8 cellular contexts compared by ENCODE assay signal in the genomic region with DNA sequence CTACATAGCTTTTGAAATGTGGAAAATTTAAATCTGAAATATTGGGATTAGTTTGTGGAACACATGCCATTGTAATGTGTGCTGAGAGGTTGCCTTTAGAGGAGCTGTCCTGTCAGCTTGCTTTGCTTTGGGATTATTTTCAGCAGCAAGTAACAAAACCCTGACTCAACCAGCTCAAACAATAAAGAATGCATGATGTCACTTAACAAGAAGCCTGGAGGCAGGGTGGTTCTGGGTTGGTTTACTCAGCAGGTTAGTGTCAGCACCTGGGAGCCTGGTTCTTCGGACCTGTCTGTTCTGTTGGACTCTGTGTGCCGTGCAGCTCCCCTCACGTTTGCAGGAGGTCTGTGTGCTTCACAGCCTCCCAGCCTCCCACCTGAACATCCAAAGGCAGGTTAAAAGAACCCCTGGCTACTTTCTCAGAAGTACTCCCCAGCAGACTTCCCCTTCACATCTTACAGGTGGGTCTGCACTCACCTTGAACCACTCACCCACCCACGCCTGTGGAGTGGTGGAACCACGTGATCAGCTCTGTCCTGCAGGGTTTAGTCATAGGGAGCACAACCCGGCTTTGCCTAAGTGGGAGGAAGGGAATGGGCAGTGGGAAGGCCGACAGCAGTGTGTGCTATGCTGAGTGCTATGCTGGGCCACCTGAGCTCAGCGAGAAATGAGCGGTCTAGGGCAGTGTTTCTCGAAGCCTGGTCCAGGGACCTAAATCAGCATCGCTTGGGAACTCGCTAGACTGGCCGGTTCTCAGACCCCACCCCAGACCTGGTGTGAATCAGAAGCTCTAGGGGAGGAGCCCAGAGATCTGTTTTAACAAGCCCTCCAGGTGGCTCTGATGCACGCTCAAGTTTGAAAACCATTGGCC. TPM values are rescaled to one million over a fixed set of nuclear protein-coding genes. Genes with fewer than 3 reads are reported as not detected.
A peak's percentile ranks its signal among the peaks of the same experiment; 100 is the strongest.
DNase-seq lines count a peak whose midpoint lies in the region; ATAC-seq lines count a peak whose summit lies in the region.

No MANE protein-coding gene starts in this region.

- H3K27ac ChIP-seq in SJSA1 (peak overlapping the region; percentile 35), esophagus (ENCODE audit: low read depth in 2 of 2, low read length in 1 of 2) (peak overlapping the region; percentile 79 to 98)

- H3K36me3 ChIP-seq in SJSA1 (no peaks in the 10 kb centered on the region; the same call in 1 of the 2 replicates), esophagus (ENCODE audit: control insufficient read depth in 2 of 2, insufficient read depth in 2 of 2, low read length in 1 of 2) (no peaks in the 10 kb centered on the region)

- ATAC-seq in activated CD4-positive, CD25-positive, alpha-beta regulatory T cell treated with anti-CD3 and anti-CD28 coated beads, Interleukin-2, amount 50 U/mL, for 24 hours, result peak; percentile 16 to 30
- ATAC-seq in HG02870 (IDR thresholded peaks at IDR 0.05; ENCODE audit: unreplicated experiment) (no peak), GM18519 (IDR thresholded peaks at IDR 0.05; ENCODE audit: low FRiP score, unreplicated experiment) (no peak)

- WGBS in esophagus, 2 donors, result 45 to 49% methylated on average over 14 of the region's 14 CpGs

- H3K4me3 ChIP-seq in SJSA1 (no peak overlapping the region), esophagus (ENCODE audit: low read depth in 1 of 2, low read length in 2 of 2) (no peak overlapping the region)

- H3K27me3 ChIP-seq in SJSA1 (replicated peaks) (no peaks in the 10 kb centered on the region), esophagus (ENCODE audit: control insufficient read depth in 1 of 2, insufficient read depth in 2 of 2, low read length in 2 of 2) (no peaks in the 10 kb centered on the region)

- H3K4me1 ChIP-seq in SJSA1 (replicated peaks), result peaks cover 59% of the 10 kb centered on the region
- H3K4me1 ChIP-seq in esophagus (ENCODE audit: control insufficient read depth in 2 of 2, insufficient read depth in 2 of 2, low read length in 1 of 2), result peaks cover 16 to 17% of the 10 kb centered on the region in 2 donors

- no peak for DNase-seq in activated CD4-positive, CD25-positive, alpha-beta regulatory T cell (lab: John Stamatoyannopoulos, UW)
- DNase-seq in SJSA1 (ENCODE audit: low read depth in 1 of 2, low spot score in 2 of 2) (peak; percentile 59 to 65), pulmonary artery endothelial cell (ENCODE audit: low read depth, low spot score) (peak; percentile 52), NCI-H510A (lab: John Stamatoyannopoulos, UW) (no peak)

- no peaks in the 10 kb centered on the region for H3K9me3 ChIP-seq in SJSA1 (replicated peaks)
- no peaks in the 10 kb centered on the region for H3K9me3 ChIP-seq in esophagus (ENCODE audit: control insufficient read depth in 2 of 2, insufficient read depth in 1 of 2, low read depth in 1 of 2, low read length in 1 of 2)

RNA-seq across cellular contexts. Expression of gene TMEM131L, which starts 20.4 kb away (rescaled TPM):
- total RNA-seq in SJSA1 (2014; rRNA removed; shearing (Covaris generic)), result 5.4 and 12.7 TPM in 2 replicates
- 1 to 10 TPM; 3.4 to 4.0 TPM for polyA plus RNA-seq in esophagus
- total RNA-seq in pulmonary artery endothelial cell, result 9.8 and 13.0 TPM in 2 replicates

Comparison
In these comparisons a context has a peak if more than half of its experiments do, and no peak if none do; other contexts are left out.
1. ATAC-seq: peak in activated CD4-positive, CD25-positive, alpha-beta regulatory T cell treated with anti-CD3 and anti-CD28 coated beads, Interleukin-2, amount 50 U/mL, for 24 hours (2 of 2); none in HG02870 (single experiment) and GM18519 (single experiment).
2. DNase-seq: peak in SJSA1 (2 of 2) and pulmonary artery endothelial cell (single experiment); none in activated CD4-positive, CD25-positive, alpha-beta regulatory T cell (0 of 4) and NCI-H510A (single experiment).